18 cellular contexts compared by ENCODE assay signal in genomic region chr5:171436804-171437285, GRCh38. TPM values are rescaled to one million over a fixed set of nuclear protein-coding genes. Genes with fewer than 3 reads are reported as not detected.
DNase-seq lines count a peak whose midpoint lies in the region; ATAC-seq and TF ChIP-seq lines count a peak whose summit lies in the region.
"Had no signal": no experiment of that assay in that cellular context is flagged by ENCODE, and none has a peak within 500 bp of the region (broad histone marks: within the 10 kb centered on the region; RNA-seq: fewer than 3 reads in every experiment).

No MANE protein-coding gene starts in this region.

- DNase-seq in DMS53 treated with DMSO at 0.1 percent for 48 hours (lab: John Stamatoyannopoulos, UW; ENCODE audit: unreplicated experiment), result peak; percentile 71
- no peak for DNase-seq in WERI-Rb-1
- peak in 1 of 2 donors; percentile 47 for DNase-seq in left lung
- DNase-seq in spleen, result peak; percentile 63
- no peak for DNase-seq in NCI-H345 (lab: John Stamatoyannopoulos, UW)
- no peak for DNase-seq in colonic mucosa
- no peak for DNase-seq in mesendoderm
- DNase-seq: CD8-positive, alpha-beta memory T cell; DMS79 treated with DMSO at 0.1 percent for 48 hours; HFFc6; KG1; NCI-H1105 treated with DMSO at 0.1 percent for 48 hours; NCI-H187 treated with DMSO at 0.1 percent for 48 hours; NCI-H524 treated with DMSO at 0.1 percent for 48 hours; PC-9; SIG-M5 had no signal

- H3K9me3 ChIP-seq in WERI-Rb-1 (ENCODE audit: severe bottlenecking) (no peaks in the 10 kb centered on the region), left lung (no peaks in the 10 kb centered on the region), spleen (no peaks in the 10 kb centered on the region), colonic mucosa (no peaks in the 10 kb centered on the region)
- H3K9me3 ChIP-seq: BLaER1 treated with 17β-estradiol and CSF1 and Interleukin-3, amounts not matched to agents 10 nM and 100 nM had no signal

- H3K27ac ChIP-seq in WERI-Rb-1 (peak overlapping the region; percentile 78), left lung (no peak overlapping the region), spleen (no peak overlapping the region), colonic mucosa (no peak overlapping the region), mesendoderm (ENCODE audit: low read depth, low read length) (no peak overlapping the region)
- H3K27ac ChIP-seq: BLaER1 treated with 17β-estradiol and CSF1 and Interleukin-3, amounts not matched to agents 10 nM and 100 nM; PC-9; RWPE1 had no signal

- H4K5ac ChIP-seq in mesendoderm (ENCODE audit: low read length), result no peak overlapping the region

- H3K79me2 ChIP-seq in mesendoderm (ENCODE audit: control insufficient read depth, insufficient read depth, low read length), result no peaks in the 10 kb centered on the region

- H3K36me3 ChIP-seq in WERI-Rb-1 (no peaks in the 10 kb centered on the region), left lung (no peaks in the 10 kb centered on the region), spleen (no peaks in the 10 kb centered on the region), colonic mucosa (no peaks in the 10 kb centered on the region), mesendoderm (ENCODE audit: control insufficient read depth, insufficient read depth, low read length) (no peaks in the 10 kb centered on the region)
- H3K36me3 ChIP-seq: BLaER1 treated with 17β-estradiol and CSF1 and Interleukin-3, amounts not matched to agents 10 nM and 100 nM had no signal

- no peak for TF ChIP-seq POLR2A in spleen (IDR thresholded peaks at IDR 0.05)

- H3K4me1 ChIP-seq in left lung (no peaks in the 10 kb centered on the region), spleen (no peaks in the 10 kb centered on the region), colonic mucosa (no peaks in the 10 kb centered on the region), mesendoderm (ENCODE audit: control insufficient read depth, low read depth, low read length) (peaks cover 4% of the 10 kb centered on the region)
- H3K4me1 ChIP-seq: BLaER1 treated with 17β-estradiol and CSF1 and Interleukin-3, amounts not matched to agents 10 nM and 100 nM had no signal

- intact Hi-C loops in left lung (cut with DNase I), result no loop called here
- intact Hi-C loops in spleen (cut with DNase I; ENCODE audit: low total_unique reads), result no loop called here
- intact Hi-C loops in colonic mucosa (cut with DNase I), result no loop called here

- no peak overlapping the region for H3K9ac ChIP-seq in colonic mucosa (ENCODE audit: low read depth in 2 of 2, low read length in 2 of 2)
- no peak overlapping the region for H3K9ac ChIP-seq in mesendoderm (ENCODE audit: low read length)
- H3K9ac ChIP-seq: BLaER1 treated with 17β-estradiol and CSF1 and Interleukin-3, amounts not matched to agents 10 nM and 100 nM had no signal

- 78 to 95% (median 85%) methylated on average over 12 to 13 of the region's 13 CpGs for WGBS in spleen, 5 donors
- no CpG with 5 or more reads among the region's 13 CpGs for WGBS in mesendoderm (ENCODE audit: extremely low coverage, insufficient coverage, low lambda C conversion rate)

- H4K8ac ChIP-seq in mesendoderm (ENCODE audit: low read depth, low read length), result no peak overlapping the region

- no peak overlapping the region for H2BK5ac ChIP-seq in mesendoderm (ENCODE audit: low read length)

- H3K4me2 ChIP-seq in mesendoderm (ENCODE audit: low read length), result no peak overlapping the region
- H3K4me2 ChIP-seq: BLaER1 treated with 17β-estradiol and CSF1 and Interleukin-3, amounts not matched to agents 10 nM and 100 nM; PC-9 had no signal

- H3K27me3 ChIP-seq in WERI-Rb-1 (ENCODE audit: insufficient read depth, low read depth, severe bottlenecking) (no peaks in the 10 kb centered on the region), left lung (no peaks in the 10 kb centered on the region), spleen (replicated peaks in 1 of 7) (no peaks in the 10 kb centered on the region), colonic mucosa (no peaks in the 10 kb centered on the region), mesendoderm (ENCODE audit: insufficient read depth, low read length, poor library complexity) (no peaks in the 10 kb centered on the region)
- H3K27me3 ChIP-seq: BLaER1 treated with 17β-estradiol and CSF1 and Interleukin-3, amounts not matched to agents 10 nM and 100 nM had no signal

- no peak overlapping the region for H2BK15ac ChIP-seq in mesendoderm (replicated peaks; ENCODE audit: low read depth)

- no peak overlapping the region for H2BK120ac ChIP-seq in mesendoderm (ENCODE audit: low read depth, low read length)

- no peak overlapping the region for H3K4me3 ChIP-seq in WERI-Rb-1 (ENCODE audit: low read depth, low read length)
- H3K4me3 ChIP-seq in left lung, result no peak overlapping the region
- no peak overlapping the region for H3K4me3 ChIP-seq in spleen
- H3K4me3 ChIP-seq in colonic mucosa, result no peak overlapping the region
- H3K4me3 ChIP-seq in mesendoderm (ENCODE audit: low read length), result no peak overlapping the region
- H3K4me3 ChIP-seq: BLaER1 treated with 17β-estradiol and CSF1 and Interleukin-3, amounts not matched to agents 10 nM and 100 nM; PC-9 had no signal

- H3K18ac ChIP-seq in mesendoderm (ENCODE audit: low read length), result no peak overlapping the region

- ATAC-seq in left lung, result peak; percentile 83

- H3K79me1 ChIP-seq in mesendoderm (ENCODE audit: low read length), result no peaks in the 10 kb centered on the region

- H3K4ac ChIP-seq in mesendoderm (ENCODE audit: low read depth, low read length), result no peak overlapping the region

- H3K23ac ChIP-seq in mesendoderm (ENCODE audit: low read length), result no peak overlapping the region

- H3K56ac ChIP-seq in mesendoderm (ENCODE audit: low read length), result no peak overlapping the region

- no peak for TF ChIP-seq CTCF in WERI-Rb-1 (IDR thresholded peaks at IDR 0.05; ENCODE audit: low read depth, low read length)
- TF ChIP-seq CTCF in left lung (IDR thresholded peaks at IDR 0.05), result no peak
- TF ChIP-seq CTCF in spleen (IDR thresholded peaks at IDR 0.05 in 8 of 11, conservative IDR thresholded peaks at IDR 0.05 in 3 of 11), result no peak
- TF ChIP-seq CTCF in colonic mucosa (IDR thresholded peaks at IDR 0.05), result no peak

- H2AK5ac ChIP-seq in mesendoderm (ENCODE audit: low read length), result no peak overlapping the region

RNA-seq across cellular contexts. Expression of gene FGF18, which starts 17.4 kb away (rescaled TPM):
- total RNA-seq in left lung, result 1 to 10 TPM; 2.3 to 3.1 TPM
- total RNA-seq in spleen, result under 1 TPM in 6 of 7 donors, not detected in 1; 0.22 to 0.74 (median 0.33) TPM
- polyA plus RNA-seq in spleen, result under 1 TPM; 0.32 to 0.74 (median 0.33) TPM
- under 1 TPM in 1 of 2 donors, not detected in 1; 0.35 TPM for total RNA-seq in colonic mucosa
- 2.2 TPM for polyA plus RNA-seq in mesendoderm (2013, experiment 1 of 2)
- 2.8 TPM for polyA plus RNA-seq in mesendoderm (2013, experiment 2 of 2)
- polyA plus RNA-seq: CD8-positive, alpha-beta memory T cell had no signal

RNA-seq across cellular contexts. Expression of gene NPM1, which starts 49.2 kb away (rescaled TPM):
- 100 to 1,000 TPM; 580 to 727 TPM for total RNA-seq in left lung
- total RNA-seq in spleen, result 100 to 1,000 TPM; 441 to 681 (median 572) TPM
- 1,000 to 10,000 TPM; 1,521 to 2,472 (median 2,090) TPM for polyA plus RNA-seq in spleen
- total RNA-seq in colonic mucosa, result 100 to 1,000 TPM; 558 to 996 TPM
- 4,670 TPM for polyA plus RNA-seq in mesendoderm (2013, experiment 1 of 2)
- 4,303 TPM for polyA plus RNA-seq in mesendoderm (2013, experiment 2 of 2)

Comparison
In these comparisons a context has a peak if more than half of its experiments do, and no peak if none do; other contexts are left out.
1. DNase-seq: peak in DMS53 treated with DMSO at 0.1 percent for 48 hours (single experiment) and spleen (single experiment); none in WERI-Rb-1 (single experiment), NCI-H345 (single experiment), colonic mucosa (single experiment) and mesendoderm (single experiment).